19 cellular contexts compared by ENCODE assay signal in the genomic region with DNA sequence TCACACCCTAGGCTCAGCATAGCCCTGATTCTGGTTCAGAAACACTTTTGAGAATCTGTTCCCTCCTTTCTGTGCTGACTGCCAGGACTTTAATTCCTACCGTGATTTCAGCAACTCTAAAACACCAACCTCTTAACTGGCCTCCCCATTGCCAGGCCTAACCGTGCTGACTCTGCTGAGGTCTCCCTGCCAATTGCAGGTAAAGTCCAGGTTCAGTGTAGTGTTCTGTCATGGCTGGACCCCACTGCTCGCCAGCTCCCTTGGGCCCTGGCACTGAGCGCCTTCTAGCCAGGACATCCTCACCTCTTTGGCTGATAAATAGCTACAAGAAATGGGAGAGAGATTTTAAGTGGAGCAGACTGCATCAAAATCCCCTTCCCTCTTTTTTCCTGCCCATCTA. TPM values are rescaled to one million over a fixed set of nuclear protein-coding genes. Genes with fewer than 3 reads are reported as not detected.
"Had no signal": no experiment of that assay in that cellular context is flagged by ENCODE, and none has a peak within 500 bp of the region (broad histone marks: within the 10 kb centered on the region; RNA-seq: fewer than 3 reads in every experiment).

No MANE protein-coding gene starts in this region.

- H3K36me3 Mint-ChIP-seq: naive thymus-derived CD8-positive, alpha-beta T cell had no signal

- H3K9me3 Mint-ChIP-seq: central memory CD8-positive, alpha-beta T cell; naive thymus-derived CD8-positive, alpha-beta T cell had no signal

- H3K9me3 ChIP-seq: esophagus muscularis mucosa, gastrocnemius medialis, mucosa of descending colon, pancreas, prostate gland, uterus had no signal

- ATAC-seq: left colon; mucosa of descending colon; naive thymus-derived CD8-positive, alpha-beta T cell; pancreas; sciatic nerve had no signal

- H3K4me1 ChIP-seq: pancreas, prostate gland, uterus had no signal

- DNase-seq: effector memory CD4-positive, alpha-beta T cell; gastrocnemius medialis; left colon; mammary epithelial cell; mucosa of descending colon; naive thymus-derived CD8-positive, alpha-beta T cell; occipital lobe; pancreas; stimulated activated CD4-positive, alpha-beta T cell treated with anti-CD3 and anti-CD28 coated beads, Interleukin-2, amount 100 ng/mL, for 24 hours; stimulated activated naive CD4-positive, alpha-beta T cell treated with Interleukin-2 at 50 U/mL for 16 hours; trophoblast cell; uterus had no signal

- H3K27me3 ChIP-seq: pancreas, uterus had no signal

- H3K27ac ChIP-seq: epithelial cell of prostate, esophagus muscularis mucosa, pancreas, prostate gland, uterus had no signal

- H3K4me3 Mint-ChIP-seq: central memory CD8-positive, alpha-beta T cell; naive thymus-derived CD8-positive, alpha-beta T cell had no signal

- H3K27me3 Mint-ChIP-seq: central memory CD8-positive, alpha-beta T cell had no signal

RNA-seq across cellular contexts. Expression of gene UPB1, which starts 4.6 kb away (rescaled TPM):
- total RNA-seq: kidney epithelial cell, mammary epithelial cell, occipital lobe, renal cortical epithelial cell had no signal
